In genomic region chr5:80962630-80963520, GRCh38 we compare ENCODE assay signal across 1 cellular context.
TF ChIP-seq lines count a peak whose summit lies in the region.

No MANE protein-coding gene starts in this region.

TF ChIP-seq in GM23338, 12 proteins besides CTCF, POLR2A, EP300 and RAD21 (continued from another document):
- TF ChIP-seq, protein P1, sequence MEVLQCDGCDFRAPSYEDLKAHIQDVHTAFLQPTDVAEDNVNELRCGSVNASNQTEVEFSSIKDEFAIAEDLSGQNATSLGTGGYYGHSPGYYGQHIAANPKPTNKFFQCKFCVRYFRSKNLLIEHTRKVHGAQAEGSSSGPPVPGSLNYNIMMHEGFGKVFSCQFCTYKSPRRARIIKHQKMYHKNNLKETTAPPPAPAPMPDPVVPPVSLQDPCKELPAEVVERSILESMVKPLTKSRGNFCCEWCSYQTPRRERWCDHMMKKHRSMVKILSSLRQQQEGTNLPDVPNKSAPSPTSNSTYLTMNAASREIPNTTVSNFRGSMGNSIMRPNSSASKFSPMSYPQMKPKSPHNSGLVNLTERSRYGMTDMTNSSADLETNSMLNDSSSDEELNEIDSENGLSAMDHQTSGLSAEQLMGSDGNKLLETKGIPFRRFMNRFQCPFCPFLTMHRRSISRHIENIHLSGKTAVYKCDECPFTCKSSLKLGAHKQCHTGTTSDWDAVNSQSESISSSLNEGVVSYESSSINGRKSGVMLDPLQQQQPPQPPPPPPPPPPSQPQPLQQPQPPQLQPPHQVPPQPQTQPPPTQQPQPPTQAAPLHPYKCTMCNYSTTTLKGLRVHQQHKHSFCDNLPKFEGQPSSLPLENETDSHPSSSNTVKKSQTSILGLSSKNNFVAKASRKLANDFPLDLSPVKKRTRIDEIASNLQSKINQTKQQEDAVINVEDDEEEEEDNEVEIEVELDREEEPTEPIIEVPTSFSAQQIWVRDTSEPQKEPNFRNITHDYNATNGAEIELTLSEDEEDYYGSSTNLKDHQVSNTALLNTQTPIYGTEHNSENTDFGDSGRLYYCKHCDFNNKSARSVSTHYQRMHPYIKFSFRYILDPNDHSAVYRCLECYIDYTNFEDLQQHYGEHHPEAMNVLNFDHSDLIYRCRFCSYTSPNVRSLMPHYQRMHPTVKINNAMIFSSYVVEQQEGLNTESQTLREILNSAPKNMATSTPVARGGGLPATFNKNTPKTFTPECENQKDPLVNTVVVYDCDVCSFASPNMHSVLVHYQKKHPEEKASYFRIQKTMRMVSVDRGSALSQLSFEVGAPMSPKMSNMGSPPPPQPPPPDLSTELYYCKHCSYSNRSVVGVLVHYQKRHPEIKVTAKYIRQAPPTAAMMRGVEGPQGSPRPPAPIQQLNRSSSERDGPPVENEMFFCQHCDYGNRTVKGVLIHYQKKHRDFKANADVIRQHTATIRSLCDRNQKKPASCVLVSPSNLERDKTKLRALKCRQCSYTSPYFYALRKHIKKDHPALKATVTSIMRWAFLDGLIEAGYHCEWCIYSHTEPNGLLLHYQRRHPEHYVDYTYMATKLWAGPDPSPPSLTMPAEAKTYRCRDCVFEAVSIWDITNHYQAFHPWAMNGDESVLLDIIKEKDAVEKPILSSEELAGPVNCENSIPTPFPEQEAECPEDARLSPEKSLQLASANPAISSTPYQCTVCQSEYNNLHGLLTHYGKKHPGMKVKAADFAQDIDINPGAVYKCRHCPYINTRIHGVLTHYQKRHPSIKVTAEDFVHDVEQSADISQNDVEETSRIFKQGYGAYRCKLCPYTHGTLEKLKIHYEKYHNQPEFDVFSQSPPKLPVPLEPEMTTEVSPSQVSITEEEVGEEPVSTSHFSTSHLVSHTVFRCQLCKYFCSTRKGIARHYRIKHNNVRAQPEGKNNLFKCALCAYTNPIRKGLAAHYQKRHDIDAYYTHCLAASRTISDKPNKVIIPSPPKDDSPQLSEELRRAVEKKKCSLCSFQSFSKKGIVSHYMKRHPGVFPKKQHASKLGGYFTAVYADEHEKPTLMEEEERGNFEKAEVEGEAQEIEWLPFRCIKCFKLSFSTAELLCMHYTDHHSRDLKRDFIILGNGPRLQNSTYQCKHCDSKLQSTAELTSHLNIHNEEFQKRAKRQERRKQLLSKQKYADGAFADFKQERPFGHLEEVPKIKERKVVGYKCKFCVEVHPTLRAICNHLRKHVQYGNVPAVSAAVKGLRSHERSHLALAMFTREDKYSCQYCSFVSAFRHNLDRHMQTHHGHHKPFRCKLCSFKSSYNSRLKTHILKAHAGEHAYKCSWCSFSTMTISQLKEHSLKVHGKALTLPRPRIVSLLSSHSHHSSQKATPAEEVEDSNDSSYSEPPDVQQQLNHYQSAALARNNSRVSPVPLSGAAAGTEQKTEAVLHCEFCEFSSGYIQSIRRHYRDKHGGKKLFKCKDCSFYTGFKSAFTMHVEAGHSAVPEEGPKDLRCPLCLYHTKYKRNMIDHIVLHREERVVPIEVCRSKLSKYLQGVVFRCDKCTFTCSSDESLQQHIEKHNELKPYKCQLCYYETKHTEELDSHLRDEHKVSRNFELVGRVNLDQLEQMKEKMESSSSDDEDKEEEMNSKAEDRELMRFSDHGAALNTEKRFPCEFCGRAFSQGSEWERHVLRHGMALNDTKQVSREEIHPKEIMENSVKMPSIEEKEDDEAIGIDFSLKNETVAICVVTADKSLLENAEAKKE (CRISPR knock-in tag; IDR thresholded peaks at IDR 0.05): no peak
